Comparison of ENCODE assay signal across 7 cellular contexts in genomic region chr1:100538935-100539835, GRCh38. TPM values are rescaled to one million over a fixed set of nuclear protein-coding genes. Genes with fewer than 3 reads are reported as not detected.
DNase-seq lines count a peak whose midpoint lies in the region; ATAC-seq and TF ChIP-seq lines count a peak whose summit lies in the region.

No MANE protein-coding gene starts in this region.

- H3K4me1 ChIP-seq in adrenal gland (replicated peaks in 1 of 2) (peaks cover 11 to 12% of the 10 kb centered on the region in 2 donors), iPS-15b (ENCODE audit: control insufficient read depth, insufficient read depth, low read length) (no peaks in the 10 kb centered on the region)

- H3K4me3 ChIP-seq in adrenal gland = peak overlapping the region in 2 of 4 donors; percentile 37 to 63
- H3K4me3 ChIP-seq in iPS-15b (ENCODE audit: low read depth, low read length) = peak overlapping the region; percentile 56
- peak overlapping the region; percentile 50 for H3K4me3 ChIP-seq in skeletal muscle cell (ENCODE audit: low read depth, low read length)

- intact Hi-C loops in adrenal gland (cut with DNase I) = no loop called here

- TF ChIP-seq POLR2A in adrenal gland (IDR thresholded peaks at IDR 0.05) = no peak

- H3K9ac ChIP-seq in iPS-15b (ENCODE audit: low read depth, low read length) = peak overlapping the region; percentile 39

- H3K27ac ChIP-seq in adrenal gland = no peak overlapping the region

- peak in 1 of 6 experiments; percentile 9 for TF ChIP-seq CTCF in adrenal gland (IDR thresholded peaks at IDR 0.05)

- peak; percentile 27 for ATAC-seq in GM18498 (IDR thresholded peaks at IDR 0.05; ENCODE audit: unreplicated experiment)

- H3K36me3 ChIP-seq in adrenal gland (replicated peaks in 1 of 2) (no peaks in the 10 kb centered on the region), iPS-15b (ENCODE audit: control insufficient read depth, insufficient read depth, low read length) (no peaks in the 10 kb centered on the region)

- no peaks in the 10 kb centered on the region for H3K9me3 ChIP-seq in adrenal gland (replicated peaks in 1 of 3)
- no peaks in the 10 kb centered on the region for H3K9me3 ChIP-seq in iPS-15b (ENCODE audit: control insufficient read depth, insufficient read depth, low read length)

- 1% methylated on average over 38 to 101 of the region's 101 CpGs; no CpG with 5 or more reads in 1 of the 4 donors for WGBS in adrenal gland, 4 donors

- H3K27me3 ChIP-seq in adrenal gland (peaks cover 9% of the 10 kb centered on the region), iPS-15b (ENCODE audit: control insufficient read depth, insufficient read depth, low read length) (peaks cover 75% of the 10 kb centered on the region)

- DNase-seq in NCI-H526 (lab: John Stamatoyannopoulos, UW) = peak; percentile 28 to 69
- DNase-seq in adrenal gland = peak in 5 of 7 donors; percentile 29 to 41 (median 31)
- DNase-seq in skeletal muscle cell (ENCODE audit: low read depth) = no peak
- DNase-seq in GM19240 (ENCODE audit: insufficient read length, low spot score) = no peak
- DNase-seq in effector CD8-positive, alpha-beta T cell (lab: John Stamatoyannopoulos, UW) = no peak

RNA-seq across cellular contexts. Expression of gene GPR88, which starts 1.2 kb away (rescaled TPM):
- under 1 TPM in 7 of 8 donors, not detected in 1; 0.18 to 0.69 (median 0.61) TPM for total RNA-seq in adrenal gland
- polyA plus RNA-seq in adrenal gland = under 1 TPM; 0.08 to 0.33 (median 0.17) TPM

Comparison
In these comparisons a context has a peak if more than half of its experiments do, and no peak if none do; other contexts are left out.
1. DNase-seq: peak in NCI-H526 (2 of 2) and adrenal gland (5 of 7); none in skeletal muscle cell (single experiment), GM19240 (single experiment) and effector CD8-positive, alpha-beta T cell (single experiment).